ENCODE assay signal across 1 cellular context in the genomic region with DNA sequence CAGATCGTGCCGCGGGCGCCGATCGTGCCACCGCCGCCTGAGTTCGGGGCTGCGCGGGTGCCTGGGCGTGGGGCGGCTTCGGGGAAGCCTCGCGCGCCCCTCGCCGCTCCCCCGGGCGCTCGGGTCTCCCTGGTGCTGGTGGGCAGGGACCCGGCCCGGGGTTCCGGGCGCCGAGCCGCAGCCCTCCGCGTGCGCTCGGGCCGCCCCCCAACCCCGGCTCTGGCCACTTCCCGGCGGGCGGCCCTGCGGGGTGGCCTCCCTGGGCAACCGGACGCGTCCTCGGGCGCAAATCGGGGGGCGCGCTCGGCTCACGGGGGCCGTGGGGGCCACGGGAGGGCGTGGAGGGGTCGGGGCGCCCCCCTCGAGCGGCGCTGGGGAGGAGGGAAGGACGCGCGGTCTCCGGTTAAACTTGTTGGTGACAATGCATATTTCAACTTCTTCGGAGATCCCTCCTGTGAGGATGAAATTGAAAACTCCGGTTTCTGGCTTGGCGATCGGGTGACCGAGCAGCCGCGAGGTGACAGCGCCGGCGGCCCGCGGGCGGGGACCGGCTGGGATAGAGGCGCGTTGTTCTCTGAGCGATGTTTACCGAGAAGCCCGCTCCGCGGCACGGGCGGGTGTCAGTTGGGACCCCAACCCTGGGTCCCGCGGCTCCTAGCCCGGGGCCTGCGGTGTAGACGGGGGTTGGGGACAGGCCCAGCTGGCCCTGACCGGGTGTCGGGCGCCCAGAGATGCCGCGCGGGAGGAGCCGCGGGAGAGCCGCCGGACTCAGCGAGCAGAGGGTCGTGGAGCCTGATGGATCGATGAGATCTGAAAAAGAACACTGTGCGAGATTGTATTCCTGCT.
TF ChIP-seq lines count a peak whose summit lies in the region.

No MANE protein-coding gene starts in this region.

TF ChIP-seq in HepG2, 621 proteins besides CTCF, POLR2A, EP300 and RAD21 (continued from another document and continues in another):
- TF ChIP-seq PHF5A (CRISPR knock-in tag; IDR thresholded peaks at IDR 0.05; ENCODE audit: low read depth, unreplicated experiment) (no peak), ZSCAN25 (CRISPR knock-in tag; IDR thresholded peaks at IDR 0.05) (no peak), ZNF33B (CRISPR knock-in tag; IDR thresholded peaks at IDR 0.05) (no peak), ZFP36 (IDR thresholded peaks at IDR 0.05; ENCODE audit: borderline replicate concordance, low read depth, low read length, partially characterized antibody) (no peak), ZNF234 (CRISPR knock-in tag; conservative IDR thresholded peaks at IDR 0.05) (peak; percentile 82; the same call in 1 of the 2 replicates), MTA3 (CRISPR knock-in tag; IDR thresholded peaks at IDR 0.05) (no peak), ZBTB21 (CRISPR knock-in tag; IDR thresholded peaks at IDR 0.05) (no peak), HNRNPLL (IDR thresholded peaks at IDR 0.05; ENCODE audit: low read depth, low read length, poor library complexity, severe bottlenecking) (peak; percentile 54), RARG (CRISPR knock-in tag; IDR thresholded peaks at IDR 0.05; ENCODE audit: low read depth) (no peak), KDM6A (CRISPR knock-in tag; IDR thresholded peaks at IDR 0.05; ENCODE audit: low read depth) (no peak), ZC3H4 (CRISPR knock-in tag; IDR thresholded peaks at IDR 0.05; ENCODE audit: borderline replicate concordance) (no peak), HDAC6 (IDR thresholded peaks at IDR 0.05; ENCODE audit: low read depth, low read length) (no peak), ZNF557 (CRISPR knock-in tag; IDR thresholded peaks at IDR 0.05) (no peak), NCOA2 (CRISPR knock-in tag; IDR thresholded peaks at IDR 0.05) (0 out of 2 replicates have a peak, but pooled peaks have one; percentile 14), MAFG (CRISPR knock-in tag; IDR thresholded peaks at IDR 0.05) (peak; percentile 31; the same call in 1 of the 2 replicates), LCORL (IDR thresholded peaks at IDR 0.05) (no peak), LCORL (CRISPR knock-in tag; IDR thresholded peaks at IDR 0.05) (no peak), ZC3H13 (CRISPR knock-in tag; IDR thresholded peaks at IDR 0.05) (no peak), PLRG1 (conservative IDR thresholded peaks at IDR 0.05) (no peak), ZNF138 (CRISPR knock-in tag; IDR thresholded peaks at IDR 0.05; ENCODE audit: low read depth) (no peak), HCFC1 (IDR thresholded peaks at IDR 0.05; ENCODE audit: low read depth, low read length) (no peak), ZNF616 (CRISPR knock-in tag; IDR thresholded peaks at IDR 0.05; ENCODE audit: low read depth) (no peak), SP140L (CRISPR knock-in tag; IDR thresholded peaks at IDR 0.05; ENCODE audit: borderline replicate concordance) (no peak), TMF1 (CRISPR knock-in tag; IDR thresholded peaks at IDR 0.05; ENCODE audit: low read depth) (no peak), HNF4G (IDR thresholded peaks at IDR 0.05; ENCODE audit: borderline replicate concordance, low read depth, low read length) (no peak), HNF4G (CRISPR knock-in tag; IDR thresholded peaks at IDR 0.05; ENCODE audit: borderline replicate concordance, low read depth) (no peak), ZNF337 (CRISPR knock-in tag; IDR thresholded peaks at IDR 0.05; ENCODE audit: borderline replicate concordance, low read depth) (no peak), TCF12 (IDR thresholded peaks at IDR 0.05) (no peak), TCF12 (CRISPR knock-in tag; IDR thresholded peaks at IDR 0.05) (no peak; the same call in 1 of the 2 replicates), ZSCAN12 (CRISPR knock-in tag; IDR thresholded peaks at IDR 0.05) (no peak), RXRB (CRISPR knock-in tag; IDR thresholded peaks at IDR 0.05; ENCODE audit: borderline replicate concordance) (no peak), TP53 (CRISPR knock-in tag; conservative IDR thresholded peaks at IDR 0.05) (no peak), TBP (CRISPR knock-in tag; IDR thresholded peaks at IDR 0.05) (no peak), ZSCAN30 (CRISPR knock-in tag; IDR thresholded peaks at IDR 0.05) (no peak), BHLHE40 (IDR thresholded peaks at IDR 0.05; ENCODE audit: low read length) (no peak), FOSL1 (CRISPR knock-in tag; IDR thresholded peaks at IDR 0.05; ENCODE audit: borderline replicate concordance) (no peak), SOX5 (CRISPR knock-in tag; IDR thresholded peaks at IDR 0.05; ENCODE audit: borderline replicate concordance) (no peak), SSRP1 (CRISPR knock-in tag; IDR thresholded peaks at IDR 0.05) (no peak), ZNF343 (CRISPR knock-in tag; IDR thresholded peaks at IDR 0.05) (no peak)
- TF ChIP-seq, protein P1, sequence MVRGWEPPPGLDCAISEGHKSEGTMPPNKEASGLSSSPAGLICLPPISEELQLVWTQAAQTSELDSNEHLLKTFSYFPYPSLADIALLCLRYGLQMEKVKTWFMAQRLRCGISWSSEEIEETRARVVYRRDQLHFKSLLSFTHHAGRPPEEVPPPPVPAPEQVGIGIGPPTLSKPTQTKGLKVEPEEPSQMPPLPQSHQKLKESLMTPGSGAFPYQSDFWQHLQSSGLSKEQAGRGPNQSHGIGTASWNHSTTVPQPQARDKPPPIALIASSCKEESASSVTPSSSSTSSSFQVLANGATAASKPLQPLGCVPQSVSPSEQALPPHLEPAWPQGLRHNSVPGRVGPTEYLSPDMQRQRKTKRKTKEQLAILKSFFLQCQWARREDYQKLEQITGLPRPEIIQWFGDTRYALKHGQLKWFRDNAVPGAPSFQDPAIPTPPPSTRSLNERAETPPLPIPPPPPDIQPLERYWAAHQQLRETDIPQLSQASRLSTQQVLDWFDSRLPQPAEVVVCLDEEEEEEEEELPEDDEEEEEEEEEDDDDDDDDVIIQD (CRISPR knock-in tag; IDR thresholded peaks at IDR 0.05; ENCODE audit: low read depth) = no peak
- TF ChIP-seq, protein P2, sequence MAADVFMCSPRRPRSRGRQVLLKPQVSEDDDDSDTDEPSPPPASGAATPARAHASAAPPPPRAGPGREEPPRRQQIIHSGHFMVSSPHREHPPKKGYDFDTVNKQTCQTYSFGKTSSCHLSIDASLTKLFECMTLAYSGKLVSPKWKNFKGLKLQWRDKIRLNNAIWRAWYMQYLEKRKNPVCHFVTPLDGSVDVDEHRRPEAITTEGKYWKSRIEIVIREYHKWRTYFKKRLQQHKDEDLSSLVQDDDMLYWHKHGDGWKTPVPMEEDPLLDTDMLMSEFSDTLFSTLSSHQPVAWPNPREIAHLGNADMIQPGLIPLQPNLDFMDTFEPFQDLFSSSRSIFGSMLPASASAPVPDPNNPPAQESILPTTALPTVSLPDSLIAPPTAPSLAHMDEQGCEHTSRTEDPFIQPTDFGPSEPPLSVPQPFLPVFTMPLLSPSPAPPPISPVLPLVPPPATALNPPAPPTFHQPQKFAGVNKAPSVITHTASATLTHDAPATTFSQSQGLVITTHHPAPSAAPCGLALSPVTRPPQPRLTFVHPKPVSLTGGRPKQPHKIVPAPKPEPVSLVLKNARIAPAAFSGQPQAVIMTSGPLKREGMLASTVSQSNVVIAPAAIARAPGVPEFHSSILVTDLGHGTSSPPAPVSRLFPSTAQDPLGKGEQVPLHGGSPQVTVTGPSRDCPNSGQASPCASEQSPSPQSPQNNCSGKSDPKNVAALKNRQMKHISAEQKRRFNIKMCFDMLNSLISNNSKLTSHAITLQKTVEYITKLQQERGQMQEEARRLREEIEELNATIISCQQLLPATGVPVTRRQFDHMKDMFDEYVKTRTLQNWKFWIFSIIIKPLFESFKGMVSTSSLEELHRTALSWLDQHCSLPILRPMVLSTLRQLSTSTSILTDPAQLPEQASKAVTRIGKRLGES (CRISPR knock-in tag; IDR thresholded peaks at IDR 0.05; ENCODE audit: borderline replicate concordance) = no peak
- TF ChIP-seq, protein P3, sequence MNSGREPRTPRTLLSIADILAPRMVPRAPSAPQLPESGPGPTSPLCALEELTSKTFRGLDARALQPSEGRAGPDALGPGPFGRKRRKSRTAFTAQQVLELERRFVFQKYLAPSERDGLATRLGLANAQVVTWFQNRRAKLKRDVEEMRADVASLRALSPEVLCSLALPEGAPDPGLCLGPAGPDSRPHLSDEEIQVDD (CRISPR knock-in tag; IDR thresholded peaks at IDR 0.05; ENCODE audit: borderline replicate concordance) = no peak
- TF ChIP-seq, protein P4, sequence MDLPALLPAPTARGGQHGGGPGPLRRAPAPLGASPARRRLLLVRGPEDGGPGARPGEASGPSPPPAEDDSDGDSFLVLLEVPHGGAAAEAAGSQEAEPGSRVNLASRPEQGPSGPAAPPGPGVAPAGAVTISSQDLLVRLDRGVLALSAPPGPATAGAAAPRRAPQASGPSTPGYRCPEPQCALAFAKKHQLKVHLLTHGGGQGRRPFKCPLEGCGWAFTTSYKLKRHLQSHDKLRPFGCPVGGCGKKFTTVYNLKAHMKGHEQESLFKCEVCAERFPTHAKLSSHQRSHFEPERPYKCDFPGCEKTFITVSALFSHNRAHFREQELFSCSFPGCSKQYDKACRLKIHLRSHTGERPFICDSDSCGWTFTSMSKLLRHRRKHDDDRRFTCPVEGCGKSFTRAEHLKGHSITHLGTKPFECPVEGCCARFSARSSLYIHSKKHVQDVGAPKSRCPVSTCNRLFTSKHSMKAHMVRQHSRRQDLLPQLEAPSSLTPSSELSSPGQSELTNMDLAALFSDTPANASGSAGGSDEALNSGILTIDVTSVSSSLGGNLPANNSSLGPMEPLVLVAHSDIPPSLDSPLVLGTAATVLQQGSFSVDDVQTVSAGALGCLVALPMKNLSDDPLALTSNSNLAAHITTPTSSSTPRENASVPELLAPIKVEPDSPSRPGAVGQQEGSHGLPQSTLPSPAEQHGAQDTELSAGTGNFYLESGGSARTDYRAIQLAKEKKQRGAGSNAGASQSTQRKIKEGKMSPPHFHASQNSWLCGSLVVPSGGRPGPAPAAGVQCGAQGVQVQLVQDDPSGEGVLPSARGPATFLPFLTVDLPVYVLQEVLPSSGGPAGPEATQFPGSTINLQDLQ (CRISPR knock-in tag; IDR thresholded peaks at IDR 0.05) = no peak
- TF ChIP-seq, protein P5, sequence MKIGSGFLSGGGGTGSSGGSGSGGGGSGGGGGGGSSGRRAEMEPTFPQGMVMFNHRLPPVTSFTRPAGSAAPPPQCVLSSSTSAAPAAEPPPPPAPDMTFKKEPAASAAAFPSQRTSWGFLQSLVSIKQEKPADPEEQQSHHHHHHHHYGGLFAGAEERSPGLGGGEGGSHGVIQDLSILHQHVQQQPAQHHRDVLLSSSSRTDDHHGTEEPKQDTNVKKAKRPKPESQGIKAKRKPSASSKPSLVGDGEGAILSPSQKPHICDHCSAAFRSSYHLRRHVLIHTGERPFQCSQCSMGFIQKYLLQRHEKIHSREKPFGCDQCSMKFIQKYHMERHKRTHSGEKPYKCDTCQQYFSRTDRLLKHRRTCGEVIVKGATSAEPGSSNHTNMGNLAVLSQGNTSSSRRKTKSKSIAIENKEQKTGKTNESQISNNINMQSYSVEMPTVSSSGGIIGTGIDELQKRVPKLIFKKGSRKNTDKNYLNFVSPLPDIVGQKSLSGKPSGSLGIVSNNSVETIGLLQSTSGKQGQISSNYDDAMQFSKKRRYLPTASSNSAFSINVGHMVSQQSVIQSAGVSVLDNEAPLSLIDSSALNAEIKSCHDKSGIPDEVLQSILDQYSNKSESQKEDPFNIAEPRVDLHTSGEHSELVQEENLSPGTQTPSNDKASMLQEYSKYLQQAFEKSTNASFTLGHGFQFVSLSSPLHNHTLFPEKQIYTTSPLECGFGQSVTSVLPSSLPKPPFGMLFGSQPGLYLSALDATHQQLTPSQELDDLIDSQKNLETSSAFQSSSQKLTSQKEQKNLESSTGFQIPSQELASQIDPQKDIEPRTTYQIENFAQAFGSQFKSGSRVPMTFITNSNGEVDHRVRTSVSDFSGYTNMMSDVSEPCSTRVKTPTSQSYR (CRISPR knock-in tag; IDR thresholded peaks at IDR 0.05; ENCODE audit: borderline replicate concordance) = no peak
- TF ChIP-seq, protein P6, sequence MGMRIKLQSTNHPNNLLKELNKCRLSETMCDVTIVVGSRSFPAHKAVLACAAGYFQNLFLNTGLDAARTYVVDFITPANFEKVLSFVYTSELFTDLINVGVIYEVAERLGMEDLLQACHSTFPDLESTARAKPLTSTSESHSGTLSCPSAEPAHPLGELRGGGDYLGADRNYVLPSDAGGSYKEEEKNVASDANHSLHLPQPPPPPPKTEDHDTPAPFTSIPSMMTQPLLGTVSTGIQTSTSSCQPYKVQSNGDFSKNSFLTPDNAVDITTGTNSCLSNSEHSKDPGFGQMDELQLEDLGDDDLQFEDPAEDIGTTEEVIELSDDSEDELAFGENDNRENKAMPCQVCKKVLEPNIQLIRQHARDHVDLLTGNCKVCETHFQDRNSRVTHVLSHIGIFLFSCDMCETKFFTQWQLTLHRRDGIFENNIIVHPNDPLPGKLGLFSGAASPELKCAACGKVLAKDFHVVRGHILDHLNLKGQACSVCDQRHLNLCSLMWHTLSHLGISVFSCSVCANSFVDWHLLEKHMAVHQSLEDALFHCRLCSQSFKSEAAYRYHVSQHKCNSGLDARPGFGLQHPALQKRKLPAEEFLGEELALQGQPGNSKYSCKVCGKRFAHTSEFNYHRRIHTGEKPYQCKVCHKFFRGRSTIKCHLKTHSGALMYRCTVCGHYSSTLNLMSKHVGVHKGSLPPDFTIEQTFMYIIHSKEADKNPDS (CRISPR knock-in tag; IDR thresholded peaks at IDR 0.05) = no peak
- TF ChIP-seq, protein P7, sequence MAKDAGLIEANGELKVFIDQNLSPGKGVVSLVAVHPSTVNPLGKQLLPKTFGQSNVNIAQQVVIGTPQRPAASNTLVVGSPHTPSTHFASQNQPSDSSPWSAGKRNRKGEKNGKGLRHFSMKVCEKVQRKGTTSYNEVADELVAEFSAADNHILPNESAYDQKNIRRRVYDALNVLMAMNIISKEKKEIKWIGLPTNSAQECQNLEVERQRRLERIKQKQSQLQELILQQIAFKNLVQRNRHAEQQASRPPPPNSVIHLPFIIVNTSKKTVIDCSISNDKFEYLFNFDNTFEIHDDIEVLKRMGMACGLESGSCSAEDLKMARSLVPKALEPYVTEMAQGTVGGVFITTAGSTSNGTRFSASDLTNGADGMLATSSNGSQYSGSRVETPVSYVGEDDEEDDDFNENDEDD (CRISPR knock-in tag; IDR thresholded peaks at IDR 0.05; ENCODE audit: borderline replicate concordance) = no peak
- TF ChIP-seq, protein P8, sequence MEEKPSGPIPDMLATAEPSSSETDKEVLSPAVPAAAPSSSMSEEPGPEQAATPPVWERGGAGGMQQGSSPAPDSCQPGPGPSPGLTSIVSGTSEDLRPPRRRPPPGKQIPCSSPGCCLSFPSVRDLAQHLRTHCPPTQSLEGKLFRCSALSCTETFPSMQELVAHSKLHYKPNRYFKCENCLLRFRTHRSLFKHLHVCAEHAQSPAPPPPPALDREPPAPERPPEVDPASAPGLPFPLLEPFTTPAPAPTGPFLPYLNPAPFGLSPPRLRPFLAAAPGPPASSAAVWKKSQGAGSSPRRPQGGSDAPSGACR (CRISPR knock-in tag; IDR thresholded peaks at IDR 0.05) = 0 out of 2 replicates have a peak, but pooled peaks have one; percentile 34
- TF ChIP-seq, protein P9, sequence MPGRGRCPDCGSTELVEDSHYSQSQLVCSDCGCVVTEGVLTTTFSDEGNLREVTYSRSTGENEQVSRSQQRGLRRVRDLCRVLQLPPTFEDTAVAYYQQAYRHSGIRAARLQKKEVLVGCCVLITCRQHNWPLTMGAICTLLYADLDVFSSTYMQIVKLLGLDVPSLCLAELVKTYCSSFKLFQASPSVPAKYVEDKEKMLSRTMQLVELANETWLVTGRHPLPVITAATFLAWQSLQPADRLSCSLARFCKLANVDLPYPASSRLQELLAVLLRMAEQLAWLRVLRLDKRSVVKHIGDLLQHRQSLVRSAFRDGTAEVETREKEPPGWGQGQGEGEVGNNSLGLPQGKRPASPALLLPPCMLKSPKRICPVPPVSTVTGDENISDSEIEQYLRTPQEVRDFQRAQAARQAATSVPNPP (CRISPR knock-in tag; IDR thresholded peaks at IDR 0.05) = no peak
- TF ChIP-seq, protein P10, sequence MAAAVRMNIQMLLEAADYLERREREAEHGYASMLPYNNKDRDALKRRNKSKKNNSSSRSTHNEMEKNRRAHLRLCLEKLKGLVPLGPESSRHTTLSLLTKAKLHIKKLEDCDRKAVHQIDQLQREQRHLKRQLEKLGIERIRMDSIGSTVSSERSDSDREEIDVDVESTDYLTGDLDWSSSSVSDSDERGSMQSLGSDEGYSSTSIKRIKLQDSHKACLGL (CRISPR knock-in tag; IDR thresholded peaks at IDR 0.05) = peak; percentile 53; the same call in 1 of the 2 replicates
